In genomic region chrX:19578956-19579355, GRCh38 we compare ENCODE assay signal across 15 cellular contexts.
"Had no signal": no experiment of that assay in that cellular context is flagged by ENCODE, and none has a peak within 500 bp of the region (broad histone marks: within the 10 kb centered on the region; RNA-seq: fewer than 3 reads in every experiment).

No MANE protein-coding gene starts in this region.

- H3K4me3 Mint-ChIP-seq: activated CD4-positive, alpha-beta T cell treated with anti-CD3 and anti-CD28 coated beads, Interleukin-2, amount 10 ng/mL, durations not matched to agents 24 days and 14 days; activated naive CD8-positive, alpha-beta T cell treated with anti-CD3 and anti-CD28 coated beads, Interleukin-2, amount 10 ng/mL, durations not matched to agents 7 days and 5 days; activated T-helper 1 cell treated with anti-CD3 and anti-CD28 coated beads, Interleukin-12 subunit alpha, Interleukin-12 subunit beta, Interleukin-2, Interleukin-4 antibody, amounts not matched to agents 30 ng/mL and 10 ng/mL and 1 ng/mL, durations not matched to agents 14 hours and 24 hours and 36 hours; endodermal cell; stimulated activated memory B cell treated with anti-CD40 and anti-IgM and Interleukin-4, amounts not matched to agents 10 μg/mL and 1 μg/mL and 100 μg/mL, for 72 hours; WTC11 had no signal

- ATAC-seq: stimulated activated memory B cell treated with anti-CD40 and anti-IgM and Interleukin-4, amounts not matched to agents 10 μg/mL and 1 μg/mL and 100 μg/mL, for 72 hours; WTC11 had no signal

- H3K4me1 Mint-ChIP-seq: endodermal cell, WTC11 had no signal

- H3K27me3 Mint-ChIP-seq: activated CD4-positive, alpha-beta T cell treated with anti-CD3 and anti-CD28 coated beads, Interleukin-2, amount 10 ng/mL, durations not matched to agents 24 days and 14 days; activated naive CD8-positive, alpha-beta T cell treated with anti-CD3 and anti-CD28 coated beads, Interleukin-2, amount 10 ng/mL, durations not matched to agents 7 days and 5 days; stimulated activated memory B cell treated with anti-CD40 and anti-IgM and Interleukin-4, amounts not matched to agents 10 μg/mL and 1 μg/mL and 100 μg/mL, for 72 hours had no signal

- H3K27ac ChIP-seq: breast epithelium, thyroid gland had no signal

- H3K9me3 ChIP-seq: breast epithelium, thyroid gland had no signal

- H3K36me3 Mint-ChIP-seq: WTC11 had no signal

- H3K36me3 ChIP-seq: breast epithelium, thyroid gland had no signal

- H3K4me3 ChIP-seq: breast epithelium, thyroid gland had no signal

- H3K27ac Mint-ChIP-seq: activated naive CD8-positive, alpha-beta T cell treated with anti-CD3 and anti-CD28 coated beads, Interleukin-2, amount 10 ng/mL, durations not matched to agents 7 days and 5 days; endodermal cell; WTC11 had no signal

- H3K4me1 ChIP-seq: breast epithelium had no signal

- H3K27me3 ChIP-seq: thyroid gland had no signal

- H3K9me3 Mint-ChIP-seq: activated CD4-positive, alpha-beta T cell treated with anti-CD3 and anti-CD28 coated beads, Interleukin-2, amount 10 ng/mL, durations not matched to agents 24 days and 14 days; activated naive CD8-positive, alpha-beta T cell treated with anti-CD3 and anti-CD28 coated beads, Interleukin-2, amount 10 ng/mL, durations not matched to agents 7 days and 5 days; activated T-helper 1 cell treated with anti-CD3 and anti-CD28 coated beads, Interleukin-12 subunit alpha, Interleukin-12 subunit beta, Interleukin-2, Interleukin-4 antibody, amounts not matched to agents 30 ng/mL and 10 ng/mL and 1 ng/mL, durations not matched to agents 14 hours and 24 hours and 36 hours; stimulated activated memory B cell treated with anti-CD40 and anti-IgM and Interleukin-4, amounts not matched to agents 10 μg/mL and 1 μg/mL and 100 μg/mL, for 72 hours; WTC11 had no signal

- DNase-seq: activated CD4-positive, alpha-beta T cell treated with anti-CD3 and anti-CD28 coated beads, Interleukin-2, amount 10 ng/mL, durations not matched to agents 24 days and 14 days; activated CD8-positive, alpha-beta memory T cell treated with anti-CD3 and anti-CD28 coated beads, Interleukin-2, amount 50 U/mL, for 48 hours; activated naive CD8-positive, alpha-beta T cell treated with anti-CD3 and anti-CD28 coated beads, Interleukin-2, amount 10 ng/mL, durations not matched to agents 7 days and 5 days; aorta; endodermal cell; erythroblast; hippocampal formation; kidney; mesendoderm; stimulated activated CD4-positive, alpha-beta T cell treated with anti-CD3 and anti-CD28 coated beads, Interleukin-2, amount 100 ng/mL, for 48 hours; thyroid gland had no signal
